8 cellular contexts compared by ENCODE assay signal in genomic region chr11:36509694-36510566, GRCh38. TPM values are rescaled to one million over a fixed set of nuclear protein-coding genes. Genes with fewer than 3 reads are reported as not detected.
A peak's percentile ranks its signal among the peaks of the same experiment; 100 is the strongest.
DNase-seq lines count a peak whose midpoint lies in the region; TF ChIP-seq lines count a peak whose summit lies in the region.

Gene TRAF6, minus strand, starts transcription at chr11:36510272. Its CDS starts 8,757 bp downstream, at chr11:36501515.

- peak; percentile 22 for TF ChIP-seq RAD21 in SK-N-SH (IDR thresholded peaks at IDR 0.05; ENCODE audit: low read length)

- H3K9ac ChIP-seq in SK-N-SH: peak within 1 kb of the TSS; percentile 85

- intact Hi-C loops in testis (cut with DNase I; ENCODE audit: low total_unique reads): no loop called here

- POLR2A ChIA-PET in SK-N-SH (lab: Yijun Ruan, JAX): interaction anchor here (0.6 to 1.0 kb wide), 3 partner anchors 55 to 237 kb away, joined by 3 to 5 read pairs (median 3); no protein-coding TSS in a partner anchor

- H3K79me2 ChIP-seq in SK-N-SH (ENCODE audit: insufficient read depth) (peaks cover 41% of the 10 kb centered on the region), osteoblast (ENCODE audit: insufficient read depth, low read length) (peaks cover 43% of the 10 kb centered on the region)

- peak within 1 kb of the TSS; percentile 76 for H3K4me2 ChIP-seq in SK-N-SH
- peak within 1 kb of the TSS; percentile 90 for H3K4me2 ChIP-seq in osteoblast (ENCODE audit: insufficient read depth, low read length)

- H3K4me1 ChIP-seq in HAP-1: no peaks in the 10 kb centered on the region; the same call in 1 of the 2 replicates
- H3K4me1 ChIP-seq in SK-N-SH (ENCODE audit: control insufficient read depth in 1 of 2, insufficient read depth in 2 of 2, low read depth in 1 of 2, low read length in 1 of 2): peaks cover 3 to 11% of the 10 kb centered on the region in 2 experiments
- H3K4me1 ChIP-seq in osteoblast (ENCODE audit: insufficient read depth, low read length): peaks cover 18% of the 10 kb centered on the region
- H3K4me1 ChIP-seq in testis: peaks cover 4% of the 10 kb centered on the region

- H3K9me3 ChIP-seq in HAP-1 (no peaks in the 10 kb centered on the region), SK-N-SH (no peaks in the 10 kb centered on the region), osteoblast (ENCODE audit: low read depth, low read length) (peaks cover 5% of the 10 kb centered on the region), testis (no peaks in the 10 kb centered on the region)

- in situ Hi-C loops in HAP-1 (cut with MboI; ENCODE audit: low sequenced_read_pairs): no loop called here

- peak within 1 kb of the TSS; percentile 86 to 94 for H3K27ac ChIP-seq in SK-N-SH (ENCODE audit: low read depth in 2 of 2, low read length in 1 of 2)
- peak within 1 kb of the TSS; percentile 82 for H3K27ac ChIP-seq in osteoblast (ENCODE audit: low read depth, low read length)
- peak within 1 kb of the TSS; percentile 81 to 94 for H3K27ac ChIP-seq in testis

- DNase-seq in HAP-1 (ENCODE audit: low spot score in 2 of 2) (peak; percentile 64 to 94), M059J (ENCODE audit: low read depth) (peak; percentile 82), SK-N-SH (peak; percentile 95), glomerular visceral epithelial cell (ENCODE audit: extremely low spot score) (peak; percentile 82), osteoblast (ENCODE audit: insufficient read length, low spot score, missing footprints) (peak; percentile 93), testis (peak; percentile 94)
- peak; percentile 90 for DNase-seq in activated naive CD4-positive, alpha-beta T cell treated with anti-CD3 and anti-CD28 coated beads, Interleukin-2, amount 50 U/mL, for 16 hours

- H3K4me3 ChIP-seq in GM08714 (ENCODE audit: low read length) (peak within 1 kb of the TSS; percentile 84), HAP-1 (peak within 1 kb of the TSS; percentile 98), SK-N-SH (ENCODE audit: low read depth in 2 of 2, low read length in 1 of 2) (peak within 1 kb of the TSS; percentile 95 to 97), osteoblast (ENCODE audit: insufficient read depth, low read length) (peak within 1 kb of the TSS; percentile 95), testis (peak within 1 kb of the TSS; percentile 79 to 93)

- TF ChIP-seq POLR2A in testis (IDR thresholded peaks at IDR 0.05): no peak

- peaks cover 17% of the 10 kb centered on the region for H3F3A ChIP-seq in SK-N-SH (replicated peaks; ENCODE audit: insufficient read depth)

- H4K20me1 ChIP-seq in SK-N-SH (ENCODE audit: insufficient read depth) (peaks cover 24% of the 10 kb centered on the region), osteoblast (ENCODE audit: insufficient read depth, low read length) (peaks cover 13% of the 10 kb centered on the region)

- H3K27me3 ChIP-seq in HAP-1 (ENCODE audit: low read depth) (no peaks in the 10 kb centered on the region), SK-N-SH (ENCODE audit: insufficient read depth) (no peaks in the 10 kb centered on the region), osteoblast (ENCODE audit: insufficient read depth, low read length) (no peaks in the 10 kb centered on the region), testis (no peaks in the 10 kb centered on the region)

- peak; percentile 88 for TF ChIP-seq CTCF in SK-N-SH (IDR thresholded peaks at IDR 0.05)
- TF ChIP-seq CTCF in osteoblast (IDR thresholded peaks at IDR 0.05; ENCODE audit: extremely low read depth, low read depth, low read length): peak; percentile 78
- peak; percentile 85 to 92 (median 89) for TF ChIP-seq CTCF in testis (IDR thresholded peaks at IDR 0.05)

- H2AFZ ChIP-seq in SK-N-SH (ENCODE audit: low read depth) (peak within 1 kb of the TSS; percentile 93), osteoblast (ENCODE audit: low read length) (peak within 1 kb of the TSS; percentile 95)

- CTCF ChIA-PET in SK-N-SH (lab: Yijun Ruan, JAX): interaction anchor here (0.6 to 3.5 kb wide), 29 partner anchors 9 to 944 kb away, joined by 3 to 21 read pairs (median 4); no protein-coding TSS in a partner anchor

- H3K36me3 ChIP-seq in HAP-1 (replicated peaks) (0 out of 2 replicates have a peak, but pooled peaks cover 5% of the 10 kb centered on the region), SK-N-SH (replicated peaks in 1 of 2; ENCODE audit: control insufficient read depth in 1 of 2, insufficient read depth in 2 of 2, low read length in 1 of 2) (peaks cover 0 to 4% of the 10 kb centered on the region in 2 experiments), osteoblast (ENCODE audit: insufficient read depth, low read length) (no peaks in the 10 kb centered on the region), testis (ENCODE audit: low read depth, missing control alignments) (no peaks in the 10 kb centered on the region)

- TF ChIP-seq EP300 in SK-N-SH (IDR thresholded peaks at IDR 0.05; ENCODE audit: borderline replicate concordance in 1 of 2, low read depth in 1 of 2, low read length in 1 of 2): no peak

- WGBS in SK-N-SH (ENCODE audit: low lambda C conversion rate): 1% methylated on average over 21 of the region's 80 CpGs
- 0% methylated on average over 15 to 80 of the region's 80 CpGs for whole genome bisulfite sequencing in testis, 2 donors

- no peaks in the 10 kb centered on the region for H3K9me2 ChIP-seq in SK-N-SH

TF ChIP-seq in SK-N-SH, 30 proteins besides CTCF, POLR2A, EP300 and RAD21 (continues in another document):
- no peak for TF ChIP-seq TEAD4 (IDR thresholded peaks at IDR 0.05; ENCODE audit: borderline replicate concordance, insufficient read depth)
- TF ChIP-seq POLR2AphosphoS5 (IDR thresholded peaks at IDR 0.05; ENCODE audit: low read depth, low read length): peak; percentile 94
- TF ChIP-seq RCOR1 (IDR thresholded peaks at IDR 0.05; ENCODE audit: low read length): no peak
- TF ChIP-seq IRF3 (IDR thresholded peaks at IDR 0.05; ENCODE audit: low read depth, low read length): no peak
- TF ChIP-seq REST (IDR thresholded peaks at IDR 0.05; ENCODE audit: low read depth, low read length): 0 out of 2 replicates have a peak, but pooled peaks have one; percentile 50
- TF ChIP-seq TAF1 (IDR thresholded peaks at IDR 0.05; ENCODE audit: borderline replicate concordance, low read depth, low read length): peak; percentile 81; the same call in 1 of the 2 replicates
- TF ChIP-seq RFX5 (IDR thresholded peaks at IDR 0.05; ENCODE audit: low read length): no peak
- peak; percentile 73 for TF ChIP-seq YY1 (IDR thresholded peaks at IDR 0.05; ENCODE audit: low read depth)
- TF ChIP-seq FOXJ3 (CRISPR knock-in tag; IDR thresholded peaks at IDR 0.05): peak; percentile 26; the same call in 1 of the 2 replicates
- TF ChIP-seq NRF1 (IDR thresholded peaks at IDR 0.05; ENCODE audit: low read depth, low read length): no peak
- TF ChIP-seq RXRA (IDR thresholded peaks at IDR 0.05; ENCODE audit: borderline replicate concordance, low read depth): no peak
- peak; percentile 86; the same call in 1 of the 2 replicates for TF ChIP-seq SIN3A (IDR thresholded peaks at IDR 0.05; ENCODE audit: borderline replicate concordance, low read depth, low read length)
- TF ChIP-seq MAX (IDR thresholded peaks at IDR 0.05; ENCODE audit: low read depth): peak; percentile 65; the same call in 1 of the 2 replicates
- no peak for TF ChIP-seq MEF2A (IDR thresholded peaks at IDR 0.05; ENCODE audit: borderline replicate concordance, low read depth)
- no peak for TF ChIP-seq FOSL2 (IDR thresholded peaks at IDR 0.05; ENCODE audit: borderline replicate concordance, low read depth)

RNA-seq across cellular contexts. Expression of gene TRAF6, which starts in this region (rescaled TPM):
- total RNA-seq in M059J (2014; rRNA removed; shearing (Covaris generic)): 3.2 and 8.4 TPM in 2 replicates
- 4.3 and 5.1 TPM in 2 replicates for polyA plus RNA-seq in SK-N-SH (2012; rRNA removed)
- 4.3 and 4.6 TPM in 2 replicates for polyA plus RNA-seq in SK-N-SH (2012; cell fraction: cytosol; rRNA removed)
- 4.5 and 7.4 TPM in 2 replicates for polyA plus RNA-seq in SK-N-SH (2012; cell fraction: nucleus; rRNA removed)
- total RNA-seq in osteoblast: 11.6 and 12.1 TPM in 2 replicates
- 10 to 100 TPM; 24.0 to 26.4 TPM for total RNA-seq in testis
- polyA plus RNA-seq in testis (ENCODE audit: insufficient read depth, low read depth, low replicate concordance): 18.8 TPM

Comparison
In these comparisons a context has a peak if more than half of its experiments do, and no peak if none do; other contexts are left out.
1. Peak in every context shown above with its lines: DNase-seq, H3K4me3 ChIP-seq and H3K27ac ChIP-seq.